8 cellular contexts compared by ENCODE assay signal in the genomic region with DNA sequence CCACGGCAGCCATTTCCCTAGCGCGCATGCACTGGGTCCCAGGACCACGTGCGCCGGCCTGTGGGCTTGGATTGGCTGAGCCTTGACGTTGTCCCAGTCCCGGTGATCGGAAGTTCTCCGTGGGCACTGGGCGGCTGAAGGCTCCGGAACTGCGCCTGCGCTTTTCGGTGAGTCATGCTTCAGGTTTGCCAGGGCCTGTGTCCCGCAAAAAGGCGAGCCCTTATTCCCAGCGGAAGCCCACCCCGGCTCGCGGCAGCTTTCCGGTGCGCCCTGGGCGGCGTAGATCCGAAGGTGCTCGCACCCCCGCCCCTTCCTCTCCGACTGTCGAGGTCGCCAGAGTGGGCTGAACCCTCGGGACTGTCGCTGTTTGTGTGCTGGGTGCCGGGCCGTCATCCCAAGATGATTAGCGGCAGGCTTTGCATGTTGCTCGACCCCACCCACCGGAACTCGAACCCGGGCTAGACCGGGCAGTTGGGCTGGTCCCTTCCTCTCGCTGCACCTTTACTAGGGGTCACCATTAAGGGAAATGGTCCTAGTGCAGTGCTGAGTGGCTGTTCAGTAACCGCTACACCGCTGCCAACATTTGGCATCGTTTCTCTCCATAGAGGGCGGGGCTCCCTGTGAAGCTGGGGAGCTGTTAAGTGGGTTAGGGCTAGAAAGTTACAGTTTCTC. TPM values are rescaled to one million over a fixed set of nuclear protein-coding genes. Genes with fewer than 3 reads are reported as not detected.
A peak's percentile ranks its signal among the peaks of the same experiment; 100 is the strongest.
DNase-seq lines count a peak whose midpoint lies in the region; ATAC-seq and TF ChIP-seq lines count a peak whose summit lies in the region.

Gene TCEANC (plus strand): TSS at position 120 of the 672 bp plus-strand sequence. CDS start 9,368 bp downstream, outside the sequence.

- H3K36me3 ChIP-seq in ES-I3 (ENCODE audit: insufficient read depth, low read length), result no peaks in the 10 kb centered on the region
- no peaks in the 10 kb centered on the region for H3K36me3 ChIP-seq in H7 (replicated peaks; ENCODE audit: control insufficient read depth, insufficient read depth, low read length)
- H3K36me3 ChIP-seq in Loucy (ENCODE audit: insufficient read depth, low read length), result no peaks in the 10 kb centered on the region

- H3K4me3 Mint-ChIP-seq in natural killer cell treated with Interleukin-12 subunit alpha and Interleukin-12 subunit beta and Interleukin-15 and Interleukin-18, amount 100 ng/mL, for 72 hours, result peak within 1 kb of the TSS; percentile 85

- peak within 1 kb of the TSS; percentile 70 for H3K4me3 ChIP-seq in H7 (ENCODE audit: insufficient read depth, low read depth, low read length)
- H3K4me3 ChIP-seq in Loucy (ENCODE audit: low read length, poor library complexity, severe bottlenecking), result peak within 1 kb of the TSS; percentile 79
- H3K4me3 ChIP-seq in fibroblast of the aortic adventitia (ENCODE audit: low read depth, low read length), result peak within 1 kb of the TSS; percentile 82

- H3K9me3 ChIP-seq in ES-I3 (ENCODE audit: control insufficient read depth, insufficient read depth, low read length) (no peaks in the 10 kb centered on the region), Loucy (ENCODE audit: insufficient read depth, low read depth, low read length) (no peaks in the 10 kb centered on the region)

- H4K20me1 ChIP-seq in Loucy (ENCODE audit: insufficient read depth, low read length, poor library complexity, severe bottlenecking), result no peaks in the 10 kb centered on the region

- peak within 1 kb of the TSS; percentile 60 for H2AFZ ChIP-seq in Loucy (ENCODE audit: low read length)

- peak within 1 kb of the TSS; percentile 76 to 91 for H3K27ac Mint-ChIP-seq in natural killer cell treated with Interleukin-12 subunit alpha and Interleukin-12 subunit beta and Interleukin-15 and Interleukin-18, amount 100 ng/mL, for 72 hours

- no peak for TF ChIP-seq CTCF in Loucy (conservative IDR thresholded peaks at IDR 0.05; ENCODE audit: low read length)
- no peak for TF ChIP-seq CTCF in fibroblast of the aortic adventitia (IDR thresholded peaks at IDR 0.05; ENCODE audit: insufficient read depth, low read length)

- H3K27me3 ChIP-seq in H7 (ENCODE audit: control insufficient read depth, insufficient read depth, low read length), result no peaks in the 10 kb centered on the region
- no peaks in the 10 kb centered on the region for H3K27me3 ChIP-seq in Loucy (ENCODE audit: insufficient read depth, low read length, poor library complexity, severe bottlenecking)

- H3K9ac ChIP-seq in ES-I3 (ENCODE audit: low read depth, low read length), result peak within 1 kb of the TSS; percentile 62
- peak within 1 kb of the TSS; percentile 92 for H3K9ac ChIP-seq in Loucy (ENCODE audit: low read depth, low read length, poor library complexity, severe bottlenecking)

- no peaks in the 10 kb centered on the region for H3K9me2 ChIP-seq in Loucy (replicated peaks; ENCODE audit: low read depth, low read length)

- peak; percentile 97 to 99 for ATAC-seq in natural killer cell treated with Interleukin-12 subunit alpha and Interleukin-12 subunit beta and Interleukin-15 and Interleukin-18, amount 100 ng/mL, for 72 hours

- H3K27me3 Mint-ChIP-seq in natural killer cell treated with Interleukin-12 subunit alpha and Interleukin-12 subunit beta and Interleukin-15 and Interleukin-18, amount 100 ng/mL, for 72 hours, result peaks cover 0 to 6% of the 10 kb centered on the region in 2 donors

- no peaks in the 10 kb centered on the region for H3K4me1 ChIP-seq in ES-I3 (ENCODE audit: insufficient read depth, low read length)
- H3K4me1 ChIP-seq in Loucy (ENCODE audit: insufficient read depth, low read length, poor library complexity, severe bottlenecking), result peaks cover 17% of the 10 kb centered on the region

- peaks cover 5% of the 10 kb centered on the region; the same call in 1 of the 2 replicates for H3F3A ChIP-seq in Loucy (ENCODE audit: low read depth)

- H3K79me2 ChIP-seq in Loucy (ENCODE audit: insufficient read depth, low read length), result peaks cover 11% of the 10 kb centered on the region

- H3K4me1 Mint-ChIP-seq in natural killer cell treated with Interleukin-12 subunit alpha and Interleukin-12 subunit beta and Interleukin-15 and Interleukin-18, amount 100 ng/mL, for 72 hours (ENCODE audit: low read depth in 2 of 2), result peaks cover 22 to 24% of the 10 kb centered on the region in 2 donors

- DNase-seq in H7 (peak; percentile 89), SHP77 (lab: John Stamatoyannopoulos, UW) (peak; percentile 85 to 92), activated gamma-delta T cell (lab: John Stamatoyannopoulos, UW) (peak; percentile 96), fibroblast of the aortic adventitia (ENCODE audit: low read depth) (peak; percentile 98)
- DNase-seq in natural killer cell treated with Interleukin-12 subunit alpha and Interleukin-12 subunit beta and Interleukin-15 and Interleukin-18, amount 100 ng/mL, for 72 hours (ENCODE audit: low spot score), result peak; percentile 97
- DNase-seq in stimulated activated naive CD4-positive, alpha-beta T cell treated with Interleukin-2 at 50 U/mL for 16 hours (lab: John Stamatoyannopoulos, UW), result peak; percentile 89

- H3K9me3 Mint-ChIP-seq in natural killer cell treated with Interleukin-12 subunit alpha and Interleukin-12 subunit beta and Interleukin-15 and Interleukin-18, amount 100 ng/mL, for 72 hours, result no peaks in the 10 kb centered on the region

- H3K4me2 ChIP-seq in Loucy (ENCODE audit: low read depth, low read length, poor library complexity, severe bottlenecking), result peak within 1 kb of the TSS; percentile 86

- no peaks in the 10 kb centered on the region for H3K36me3 Mint-ChIP-seq in natural killer cell treated with Interleukin-12 subunit alpha and Interleukin-12 subunit beta and Interleukin-15 and Interleukin-18, amount 100 ng/mL, for 72 hours

RNA-seq across cellular contexts. Expression of gene TCEANC, which starts in this region (rescaled TPM):
- 5.0 and 6.7 TPM in 2 replicates for total RNA-seq in H7 (2014; rRNA removed; shearing (Covaris generic))
- total RNA-seq in fibroblast of the aortic adventitia (ENCODE audit: low replicate concordance), result 3.9 and 4.2 TPM in 2 replicates
- total RNA-seq in natural killer cell treated with Interleukin-12 subunit alpha and Interleukin-12 subunit beta and Interleukin-15 and Interleukin-18, amount 100 ng/mL, for 72 hours, result 1 to 10 TPM; 2.8 to 4.2 TPM

Comparison
In these comparisons a context has a peak if more than half of its experiments do, and no peak if none do; other contexts are left out.
1. Peak in every context shown above with its lines: DNase-seq, ATAC-seq and H3K4me3 ChIP-seq.